23 cellular contexts compared by ENCODE assay signal in genomic region chr5:24226492-24226891, GRCh38.
A peak's percentile ranks its signal among the peaks of the same experiment; 100 is the strongest.
DNase-seq lines count a peak whose midpoint lies in the region; ATAC-seq, FAIRE-seq and TF ChIP-seq lines count a peak whose summit lies in the region.
"Had no signal": no experiment of that assay in that cellular context is flagged by ENCODE, and none has a peak within 500 bp of the region (broad histone marks: within the 10 kb centered on the region; RNA-seq: fewer than 3 reads in every experiment).

No MANE protein-coding gene starts in this region.

- H3K4me3 ChIP-seq in astrocyte of the spinal cord (ENCODE audit: low read depth, low read length), result no peak overlapping the region
- H3K4me3 ChIP-seq: esophagus squamous epithelium, skin epidermis, thoracic aorta had no signal

- peak; percentile 88 for FAIRE-seq in HTR-8/SVneo (lab: Jason Lieb, UNC)
- FAIRE-seq: GM12892 had no signal

- in situ Hi-C loops in astrocyte of the spinal cord (cut with HindIII; ENCODE audit: low sequenced_read_pairs), result no loop called here

- TF ChIP-seq CTCF in astrocyte of the spinal cord (IDR thresholded peaks at IDR 0.05; ENCODE audit: low read depth, low read length), result no peak

- DNase-seq in AG20443 (ENCODE audit: low spot score) (peak; percentile 7), HTR-8/SVneo (ENCODE audit: insufficient read length, low spot score) (no peak), astrocyte of the spinal cord (ENCODE audit: low read depth, low spot score) (peak; percentile 72), midbrain (lab: John Stamatoyannopoulos, UW) (peak; percentile 9), SW 1271 (lab: John Stamatoyannopoulos, UW) (no peak)
- DNase-seq: activated CD4-positive, alpha-beta memory T cell treated with anti-CD3 and anti-CD28 coated beads for 36 hours; activated CD4-positive, CD25-positive, alpha-beta regulatory T cell treated with anti-CD3 and anti-CD28 coated beads, Interleukin-2, amount 50 U/mL, for 72 hours; activated CD8-positive, alpha-beta memory T cell treated with anti-CD3 and anti-CD28 coated beads, Interleukin-2, amount 50 U/mL, for 4 hours; central memory CD4-positive, alpha-beta T cell; esophagus squamous epithelium; IMR-90; naive thymus-derived CD4-positive, alpha-beta T cell; NCI-H1105 treated with DMSO at 0.1 percent for 48 hours; NCI-H2029; NCI-H2227 treated with DMSO at 0.1 percent for 48 hours; NCI-H69 had no signal

- ATAC-seq in GM19455 (IDR thresholded peaks at IDR 0.05; ENCODE audit: unreplicated experiment) (no peak), GM21825 (IDR thresholded peaks at IDR 0.05; ENCODE audit: unreplicated experiment) (no peak)
- ATAC-seq: activated naive CD4-positive, alpha-beta T cell treated with anti-CD3 and anti-CD28 coated beads, Interleukin-2, amount 50 U/mL, for 72 hours; activated T-helper 17 cell treated with anti-CD3 and anti-CD28 coated beads, Interleukin-2, amount 50 U/mL, for 72 hours; naive thymus-derived CD4-positive, alpha-beta T cell had no signal

Comparison
In these comparisons a context has a peak if more than half of its experiments do, and no peak if none do; other contexts are left out.
1. DNase-seq: peak in AG20443 (single experiment), astrocyte of the spinal cord (single experiment) and midbrain (single experiment); none in HTR-8/SVneo (single experiment) and SW 1271 (0 of 2).